ENCODE assay signal across 20 cellular contexts in genomic region chr7:15755061-15755460, GRCh38.
A peak's percentile ranks its signal among the peaks of the same experiment; 100 is the strongest.
DNase-seq lines count a peak whose midpoint lies in the region; ATAC-seq, FAIRE-seq and TF ChIP-seq lines count a peak whose summit lies in the region.
"Had no signal": no experiment of that assay in that cellular context is flagged by ENCODE, and none has a peak within 500 bp of the region (broad histone marks: within the 10 kb centered on the region; RNA-seq: fewer than 3 reads in every experiment).

No MANE protein-coding gene starts in this region.

- H3K27me3 ChIP-seq in osteoblast (ENCODE audit: insufficient read depth, low read length): no peaks in the 10 kb centered on the region
- H3K27me3 ChIP-seq: Peyer's patch had no signal

- peaks cover 67% of the 10 kb centered on the region for H3K4me1 ChIP-seq in osteoblast (ENCODE audit: insufficient read depth, low read length)
- no peaks in the 10 kb centered on the region for H3K4me1 ChIP-seq in kidney (ENCODE audit: control insufficient read depth in 1 of 2, insufficient read depth in 1 of 2, low read depth in 1 of 2, low read length in 2 of 2)
- H3K4me1 ChIP-seq: Peyer's patch had no signal

- ATAC-seq in HG03159 (IDR thresholded peaks at IDR 0.05; ENCODE audit: unreplicated experiment): no peak
- ATAC-seq: HepG2, Right ventricle myocardium inferior had no signal

- peaks cover 3% of the 10 kb centered on the region for H3K4me1 Mint-ChIP-seq in glutamatergic neuron (ENCODE audit: low read depth, unreplicated experiment)
- H3K4me1 Mint-ChIP-seq: CD4-positive, alpha-beta memory T cell; H9 had no signal

- TF ChIP-seq CTCF in AG10803 (conservative IDR thresholded peaks at IDR 0.05; ENCODE audit: low read length) (no peak), astrocyte of the spinal cord (IDR thresholded peaks at IDR 0.05; ENCODE audit: low read depth, low read length) (no peak), osteoblast (IDR thresholded peaks at IDR 0.05; ENCODE audit: extremely low read depth, low read depth, low read length) (no peak), glutamatergic neuron (IDR thresholded peaks at IDR 0.05; ENCODE audit: partially characterized antibody, unreplicated experiment) (no peak), kidney (IDR thresholded peaks at IDR 0.05; ENCODE audit: borderline replicate concordance, extremely low read depth, insufficient read depth) (no peak)

- peak; percentile 90 for DNase-seq in AG10803 (ENCODE audit: low read depth)
- DNase-seq in HCEC 1CT: peak; percentile 49
- DNase-seq in astrocyte of the spinal cord (ENCODE audit: low read depth, low spot score): peak; percentile 32
- DNase-seq in osteoblast (ENCODE audit: insufficient read length, low spot score, missing footprints): peak; percentile 72
- DNase-seq in glutamatergic neuron: no peak
- no peak for DNase-seq in kidney
- DNase-seq in GDM1 (lab: John Stamatoyannopoulos, UW): no peak
- DNase-seq: Calu3; CD4-positive, alpha-beta memory T cell; DMS53; H9; KG1; NCI-H1092 treated with DMSO at 0.1 percent for 48 hours; NCI-H2081 treated with DMSO at 0.1 percent for 48 hours; NCI-H524 treated with DMSO at 0.1 percent for 48 hours; Peyer's patch had no signal

- in situ Hi-C loops in astrocyte of the spinal cord (cut with HindIII; ENCODE audit: low sequenced_read_pairs): no loop called here

- H3K4me3 Mint-ChIP-seq in glutamatergic neuron (ENCODE audit: unreplicated experiment): no peak overlapping the region
- H3K4me3 Mint-ChIP-seq: CD4-positive, alpha-beta memory T cell; H9 had no signal

- H2AFZ ChIP-seq in osteoblast (ENCODE audit: low read length): no peak overlapping the region

- H3K36me3 ChIP-seq in osteoblast (ENCODE audit: insufficient read depth, low read length) (no peaks in the 10 kb centered on the region), kidney (ENCODE audit: control insufficient read depth in 1 of 2, insufficient read depth in 2 of 2, low read length in 2 of 2) (no peaks in the 10 kb centered on the region)
- H3K36me3 ChIP-seq: Peyer's patch had no signal

- no peaks in the 10 kb centered on the region for H3K36me3 Mint-ChIP-seq in glutamatergic neuron (ENCODE audit: unreplicated experiment)
- H3K36me3 Mint-ChIP-seq: CD4-positive, alpha-beta memory T cell had no signal

- H3K27me3 Mint-ChIP-seq in glutamatergic neuron (ENCODE audit: unreplicated experiment): no peaks in the 10 kb centered on the region
- H3K27me3 Mint-ChIP-seq: CD4-positive, alpha-beta memory T cell had no signal

- H3K4me3 ChIP-seq in AG10803 (ENCODE audit: low read length) (no peak overlapping the region), astrocyte of the spinal cord (ENCODE audit: low read depth, low read length) (no peak overlapping the region), osteoblast (ENCODE audit: insufficient read depth, low read length) (no peak overlapping the region), kidney (ENCODE audit: low read length in 2 of 2) (no peak overlapping the region)
- H3K4me3 ChIP-seq: Peyer's patch, SK-N-MC had no signal

- H3K27ac Mint-ChIP-seq in glutamatergic neuron (ENCODE audit: unreplicated experiment): no peak overlapping the region
- H3K27ac Mint-ChIP-seq: CD4-positive, alpha-beta memory T cell; H9 had no signal

- no peaks in the 10 kb centered on the region for H3K79me2 ChIP-seq in osteoblast (ENCODE audit: insufficient read depth, low read length)

- H3K27ac ChIP-seq in osteoblast (ENCODE audit: low read depth, low read length) (peak overlapping the region; percentile 75), kidney (ENCODE audit: low read depth in 2 of 2, low read length in 2 of 2) (no peak overlapping the region)
- H3K27ac ChIP-seq: Peyer's patch, SK-N-MC had no signal

- no peaks in the 10 kb centered on the region for H4K20me1 ChIP-seq in osteoblast (ENCODE audit: insufficient read depth, low read length)

- H3K9me3 Mint-ChIP-seq in glutamatergic neuron (ENCODE audit: unreplicated experiment): no peaks in the 10 kb centered on the region
- H3K9me3 Mint-ChIP-seq: H9 had no signal

- H3K4me2 ChIP-seq in osteoblast (ENCODE audit: insufficient read depth, low read length): peak overlapping the region; percentile 59

- no peak for FAIRE-seq in kidney (lab: Jason Lieb, UNC)
- FAIRE-seq: HepG2 had no signal

- no peak overlapping the region for H3K9ac ChIP-seq in kidney (ENCODE audit: low read length in 2 of 2)

- intact Hi-C loops in kidney (cut with DNase I): no loop called here

- H3K9me3 ChIP-seq in osteoblast (ENCODE audit: low read depth, low read length) (no peaks in the 10 kb centered on the region), kidney (ENCODE audit: control insufficient read depth in 1 of 2, low read length in 2 of 2) (no peaks in the 10 kb centered on the region)
- H3K9me3 ChIP-seq: Peyer's patch had no signal

Comparison
In these comparisons a context has a peak if more than half of its experiments do, and no peak if none do; other contexts are left out.
1. DNase-seq: peak in AG10803 (single experiment), HCEC 1CT (single experiment), astrocyte of the spinal cord (single experiment) and osteoblast (single experiment); none in glutamatergic neuron (single experiment), kidney (single experiment) and GDM1 (single experiment).